14 cellular contexts compared by ENCODE assay signal in genomic region chr11:65912840-65913239, GRCh38. TPM values are rescaled to one million over a fixed set of nuclear protein-coding genes. Genes with fewer than 3 reads are reported as not detected.
DNase-seq lines count a peak whose midpoint lies in the region; ATAC-seq and TF ChIP-seq lines count a peak whose summit lies in the region.
"Had no signal": no experiment of that assay in that cellular context is flagged by ENCODE, and none has a peak within 500 bp of the region (broad histone marks: within the 10 kb centered on the region; RNA-seq: fewer than 3 reads in every experiment).

No MANE protein-coding gene starts in this region.

- H3K27me3 ChIP-seq in ascending aorta (no peaks in the 10 kb centered on the region), foreskin keratinocyte (no peaks in the 10 kb centered on the region), dorsolateral prefrontal cortex (peaks cover 0 to 4% (median 0%) of the 10 kb centered on the region in 45 donors)

- no peaks in the 10 kb centered on the region for H3K27me3 Mint-ChIP-seq in stimulated activated naive CD8-positive, alpha-beta T cell treated with anti-CD3 and anti-CD28 coated beads, Interleukin-15, amount 100 ng/mL, for 72 hours

- H3K36me3 ChIP-seq in ascending aorta, result no peaks in the 10 kb centered on the region

- DNase-seq in stimulated activated naive CD8-positive, alpha-beta T cell treated with anti-CD3 and anti-CD28 coated beads, Interleukin-15, Interleukin-2, amounts not matched to agents 100 U/mL and 50 U/mL, for 24 hours, result no peak
- DNase-seq in stimulated activated naive CD8-positive, alpha-beta T cell treated with anti-CD3 and anti-CD28 coated beads, Interleukin-15, amount 100 ng/mL, for 72 hours, result no peak
- DNase-seq in ascending aorta (ENCODE audit: low spot score in 2 of 2), result no peak
- DNase-seq in foreskin keratinocyte, result peak; percentile 71 to 86
- DNase-seq in NCI-H524 treated with DMSO at 0.1 percent for 48 hours (lab: John Stamatoyannopoulos, UW), result no peak
- DNase-seq in NCI-H1694 (lab: John Stamatoyannopoulos, UW), result no peak
- no peak for DNase-seq in dorsolateral prefrontal cortex
- DNase-seq: activated naive CD4-positive, alpha-beta T cell; H9; Kasumi-1; naive thymus-derived CD4-positive, alpha-beta T cell; stimulated activated CD4-positive, alpha-beta T cell treated with anti-CD3 and anti-CD28 coated beads, Interleukin-12 subunit alpha, Interleukin-12 subunit beta, amount 100 ng/mL, for 4 hours had no signal

- intact Hi-C loops in ascending aorta (cut with DNase I), result no loop called here
- intact Hi-C loops in dorsolateral prefrontal cortex (cut with DNase I), result no loop called here

- H3K4me3 Mint-ChIP-seq in stimulated activated naive CD8-positive, alpha-beta T cell treated with anti-CD3 and anti-CD28 coated beads, Interleukin-15, amount 100 ng/mL, for 72 hours, result no peak overlapping the region
- H3K4me3 Mint-ChIP-seq: B cell, H9 had no signal

- H3K4me3 ChIP-seq in ascending aorta, result no peak overlapping the region
- H3K4me3 ChIP-seq in dorsolateral prefrontal cortex, result no peak overlapping the region

- no peaks in the 10 kb centered on the region for H3K9me3 Mint-ChIP-seq in stimulated activated naive CD8-positive, alpha-beta T cell treated with anti-CD3 and anti-CD28 coated beads, Interleukin-15, amount 100 ng/mL, for 72 hours
- H3K9me3 Mint-ChIP-seq: H9; naive thymus-derived CD4-positive, alpha-beta T cell had no signal

- H3K9me3 ChIP-seq in ascending aorta, result no peaks in the 10 kb centered on the region

- H3K27ac Mint-ChIP-seq in stimulated activated naive CD8-positive, alpha-beta T cell treated with anti-CD3 and anti-CD28 coated beads, Interleukin-15, amount 100 ng/mL, for 72 hours, result no peak overlapping the region
- H3K27ac Mint-ChIP-seq: B cell had no signal

- H3K4me1 ChIP-seq in ascending aorta, result peaks cover 29 to 52% of the 10 kb centered on the region in 2 donors
- peaks cover 48% of the 10 kb centered on the region for H3K4me1 ChIP-seq in foreskin keratinocyte

- ATAC-seq in stimulated activated naive CD8-positive, alpha-beta T cell treated with anti-CD3 and anti-CD28 coated beads, Interleukin-15, Interleukin-2, amounts not matched to agents 100 U/mL and 50 U/mL, for 24 hours, result peak; percentile 38
- ATAC-seq in stimulated activated naive CD8-positive, alpha-beta T cell treated with anti-CD3 and anti-CD28 coated beads, Interleukin-15, amount 100 ng/mL, for 72 hours, result no peak
- ATAC-seq in foreskin keratinocyte, result peak; percentile 59
- ATAC-seq in GM21390 (IDR thresholded peaks at IDR 0.05; ENCODE audit: unreplicated experiment), result no peak
- ATAC-seq: naive thymus-derived CD4-positive, alpha-beta T cell had no signal

- no peak for TF ChIP-seq CTCF in ascending aorta (IDR thresholded peaks at IDR 0.05)
- no peak for TF ChIP-seq CTCF in foreskin keratinocyte (conservative IDR thresholded peaks at IDR 0.05)
- TF ChIP-seq CTCF in dorsolateral prefrontal cortex (IDR thresholded peaks at IDR 0.05 in 54 of 56, conservative IDR thresholded peaks at IDR 0.05 in 2 of 56; ENCODE audit: low read depth in 1 of 56, partially characterized antibody in 56 of 56), result no peak

- H3K4me1 Mint-ChIP-seq in stimulated activated naive CD8-positive, alpha-beta T cell treated with anti-CD3 and anti-CD28 coated beads, Interleukin-15, amount 100 ng/mL, for 72 hours, result peaks cover 39% of the 10 kb centered on the region

- H3K27ac ChIP-seq in ascending aorta (peak overlapping the region; percentile 5 to 64), foreskin keratinocyte (peak overlapping the region; percentile 92), dorsolateral prefrontal cortex (peak overlapping the region in 1 of 59 donors; percentile 7)

RNA-seq across cellular contexts. Expression of gene C11orf68, which starts 6.0 kb away (rescaled TPM):
- total RNA-seq in ascending aorta, result 25.3 TPM
- 40.5 and 41.7 TPM in 2 replicates for total RNA-seq in foreskin keratinocyte
- polyA plus RNA-seq in foreskin keratinocyte, result 63.3 and 69.0 TPM in 2 replicates
- 10 to 100 TPM; 53.5 to 95.7 (median 73.6) TPM for total RNA-seq in dorsolateral prefrontal cortex

RNA-seq across cellular contexts. Expression of gene DRAP1, which starts 6.4 kb away (rescaled TPM):
- total RNA-seq in ascending aorta, result 135 TPM
- 284 and 286 TPM in 2 replicates for total RNA-seq in foreskin keratinocyte
- polyA plus RNA-seq in foreskin keratinocyte, result 424 and 432 TPM in 2 replicates
- 100 to 1,000 TPM in 49 of 120 experiments, 10 to 100 TPM in 71; 54.9 to 148 (median 96.3) TPM for total RNA-seq in dorsolateral prefrontal cortex

RNA-seq across cellular contexts. Expression of gene FOSL1, which starts 12.7 kb away (rescaled TPM):
- total RNA-seq in ascending aorta (123 TPM), foreskin keratinocyte (127 and 153 TPM in 2 replicates), dorsolateral prefrontal cortex (1 to 10 TPM in 55 of 120 experiments, under 1 TPM in 41, not detected in 24; 0.30 to 6.6 (median 1.2) TPM)
- polyA plus RNA-seq in foreskin keratinocyte, result 199 and 204 TPM in 2 replicates
- total RNA-seq: B cell had no signal
- polyA plus RNA-seq: naive thymus-derived CD4-positive, alpha-beta T cell had no signal

RNA-seq across cellular contexts. Expression of gene CCDC85B, which starts 22.4 kb away (rescaled TPM):
- total RNA-seq in ascending aorta (184 TPM), foreskin keratinocyte (25.4 and 36.9 TPM in 2 replicates), dorsolateral prefrontal cortex (100 to 1,000 TPM in 4 of 120 experiments, 10 to 100 TPM in 116; 37.7 to 126 (median 71.6) TPM)
- 58.9 and 62.1 TPM in 2 replicates for polyA plus RNA-seq in foreskin keratinocyte

RNA-seq across cellular contexts. Expression of gene FIBP, which starts 24.6 kb away (rescaled TPM):
- 57.2 TPM for total RNA-seq in ascending aorta
- 105 and 113 TPM in 2 replicates for total RNA-seq in foreskin keratinocyte
- 120 and 124 TPM in 2 replicates for polyA plus RNA-seq in foreskin keratinocyte
- 100 to 1,000 TPM in 19 of 120 experiments, 10 to 100 TPM in 101; 56.1 to 115 (median 86.6) TPM for total RNA-seq in dorsolateral prefrontal cortex

Comparison
In these comparisons a context has a peak if more than half of its experiments do, and no peak if none do; other contexts are left out.
1. ATAC-seq: peak in stimulated activated naive CD8-positive, alpha-beta T cell treated with anti-CD3 and anti-CD28 coated beads, Interleukin-15, Interleukin-2, amounts not matched to agents 100 U/mL and 50 U/mL, for 24 hours (single experiment) and foreskin keratinocyte (single experiment); none in stimulated activated naive CD8-positive, alpha-beta T cell treated with anti-CD3 and anti-CD28 coated beads, Interleukin-15, amount 100 ng/mL, for 72 hours (single experiment) and GM21390 (single experiment).
2. DNase-seq: peak in foreskin keratinocyte (2 of 2); none in stimulated activated naive CD8-positive, alpha-beta T cell treated with anti-CD3 and anti-CD28 coated beads, Interleukin-15, Interleukin-2, amounts not matched to agents 100 U/mL and 50 U/mL, for 24 hours (single experiment), stimulated activated naive CD8-positive, alpha-beta T cell treated with anti-CD3 and anti-CD28 coated beads, Interleukin-15, amount 100 ng/mL, for 72 hours (0 of 2), ascending aorta (0 of 2), NCI-H524 treated with DMSO at 0.1 percent for 48 hours (single experiment), NCI-H1694 (single experiment) and dorsolateral prefrontal cortex (0 of 10).
3. RNA of gene FOSL1, which starts 12.7 kb away (total RNA-seq): 127 to 153 TPM in foreskin keratinocyte and 123 TPM in ascending aorta (single experiment); 0.30 to 6.6 TPM in dorsolateral prefrontal cortex; every median in the first group is over 10 times any median in the second.